Comparison of ENCODE assay signal across 8 cellular contexts in genomic region chr13:50085063-50085462, GRCh38.
DNase-seq lines count a peak whose midpoint lies in the region; ATAC-seq and TF ChIP-seq lines count a peak whose summit lies in the region.

No MANE protein-coding gene starts in this region.

- ATAC-seq in WTC11 (no peak), HG02642 (IDR thresholded peaks at IDR 0.05; ENCODE audit: poor library complexity, unreplicated experiment) (no peak)

- POLR2A ChIA-PET in WTC11 (lab: Charles Lee): interaction anchor here (0.7 kb wide), 2 partner anchors 38 to 676 kb away, joined by 3 read pairs; no protein-coding TSS in a partner anchor
- POLR2A ChIA-PET in activated CD4-positive, alpha-beta memory T cell treated with anti-CD3 and anti-CD28 coated beads, Interleukin-2, amount 10 ng/mL, durations not matched to agents 7 days and 5 days (lab: Charles Lee): interaction anchor here (0.8 to 21.3 kb wide), 5 partner anchors 33 to 825 kb away, joined by 3 to 661 read pairs (median 4); partner anchors contain the start of gene RNASEH2B

- no peaks in the 10 kb centered on the region for H3K9me3 Mint-ChIP-seq in WTC11
- no peaks in the 10 kb centered on the region for H3K9me3 Mint-ChIP-seq in activated CD4-positive, alpha-beta memory T cell treated with anti-CD3 and anti-CD28 coated beads, Interleukin-2, amount 10 ng/mL, durations not matched to agents 7 days and 5 days

- H3K4me3 Mint-ChIP-seq in WTC11: peak overlapping the region; percentile 26; the same call in 1 of the 2 replicates
- H3K4me3 Mint-ChIP-seq in activated CD4-positive, alpha-beta memory T cell treated with anti-CD3 and anti-CD28 coated beads, Interleukin-2, amount 10 ng/mL, durations not matched to agents 7 days and 5 days: no peak overlapping the region

- H3K27me3 Mint-ChIP-seq in WTC11 (ENCODE audit: low read depth): peaks cover 9% of the 10 kb centered on the region; the same call in 1 of the 2 replicates
- H3K27me3 Mint-ChIP-seq in activated CD4-positive, alpha-beta memory T cell treated with anti-CD3 and anti-CD28 coated beads, Interleukin-2, amount 10 ng/mL, durations not matched to agents 7 days and 5 days: no peaks in the 10 kb centered on the region

- H3K9me3 ChIP-seq in DOHH2 (ENCODE audit: control insufficient read depth, insufficient read depth, low read length) (no peaks in the 10 kb centered on the region), iPS-18a (ENCODE audit: control insufficient read depth, low read depth, low read length) (no peaks in the 10 kb centered on the region), thymus (ENCODE audit: control insufficient read depth) (no peaks in the 10 kb centered on the region)

- peaks cover 21% of the 10 kb centered on the region for H3K4me1 Mint-ChIP-seq in WTC11
- H3K4me1 Mint-ChIP-seq in activated CD4-positive, alpha-beta memory T cell treated with anti-CD3 and anti-CD28 coated beads, Interleukin-2, amount 10 ng/mL, durations not matched to agents 7 days and 5 days: peaks cover 22% of the 10 kb centered on the region

- CTCF ChIA-PET in WTC11 (lab: Charles Lee): interaction anchor here (0.6 to 1.7 kb wide), 5 partner anchors 16 to 302 kb away, joined by 3 to 7 read pairs (median 3); partner anchors contain the start of gene TRIM13
- CTCF ChIA-PET in activated CD4-positive, alpha-beta memory T cell treated with anti-CD3 and anti-CD28 coated beads, Interleukin-2, amount 10 ng/mL, durations not matched to agents 7 days and 5 days (lab: Charles Lee): interaction anchor here (0.7 to 10.0 kb wide), 19 partner anchors 10 to 985 kb away, joined by 3 to 82 read pairs (median 5); partner anchors contain the start of genes SPRYD7 and TRIM13

- H3F3A ChIP-seq in DOHH2 (ENCODE audit: control insufficient read depth, insufficient read depth): peaks cover 13% of the 10 kb centered on the region

- H3K79me2 ChIP-seq in DOHH2 (ENCODE audit: control insufficient read depth, low read length): peaks cover 98% of the 10 kb centered on the region
- H3K79me2 ChIP-seq in KMS-11 (ENCODE audit: insufficient read depth, low read depth): peaks cover 53% of the 10 kb centered on the region

- H3K9me2 ChIP-seq in DOHH2 (replicated peaks; ENCODE audit: control insufficient read depth, low read length): no peaks in the 10 kb centered on the region

- H3K36me3 Mint-ChIP-seq in WTC11: peaks cover 3% of the 10 kb centered on the region; the same call in 1 of the 2 replicates
- peaks cover 30% of the 10 kb centered on the region for H3K36me3 Mint-ChIP-seq in activated CD4-positive, alpha-beta memory T cell treated with anti-CD3 and anti-CD28 coated beads, Interleukin-2, amount 10 ng/mL, durations not matched to agents 7 days and 5 days (ENCODE audit: low read depth)

- H3K36me3 ChIP-seq in DOHH2 (ENCODE audit: control insufficient read depth, low read length) (peaks cover 59% of the 10 kb centered on the region), KMS-11 (ENCODE audit: insufficient read depth) (no peaks in the 10 kb centered on the region), iPS-18a (ENCODE audit: control insufficient read depth, low read depth, low read length) (no peaks in the 10 kb centered on the region), thymus (ENCODE audit: control insufficient read depth, insufficient read depth) (no peaks in the 10 kb centered on the region)

- H3K4me1 ChIP-seq in DOHH2 (ENCODE audit: control insufficient read depth, low read length): peaks cover 36% of the 10 kb centered on the region
- peaks cover 21% of the 10 kb centered on the region for H3K4me1 ChIP-seq in KMS-11 (ENCODE audit: low read depth, poor library complexity, severe bottlenecking)
- peaks cover 9% of the 10 kb centered on the region for H3K4me1 ChIP-seq in iPS-18a (ENCODE audit: control insufficient read depth, low read depth, low read length)
- H3K4me1 ChIP-seq in thymus (ENCODE audit: control insufficient read depth, insufficient read depth, low read length): peaks cover 6% of the 10 kb centered on the region

- TF ChIP-seq CTCF in DOHH2 (IDR thresholded peaks at IDR 0.05; ENCODE audit: low read depth, low read length, poor library complexity, severe bottlenecking): peak; percentile 69
- peak; percentile 76 for TF ChIP-seq CTCF in KMS-11 (conservative IDR thresholded peaks at IDR 0.05; ENCODE audit: low read depth, low read length)
- TF ChIP-seq CTCF in WTC11 (IDR thresholded peaks at IDR 0.05): peak; percentile 40

- H2AFZ ChIP-seq in KMS-11 (ENCODE audit: low read depth): no peak overlapping the region

- H3K9ac ChIP-seq in KMS-11 (no peak overlapping the region), iPS-18a (ENCODE audit: low read length) (no peak overlapping the region)

- H4K20me1 ChIP-seq in DOHH2 (ENCODE audit: control insufficient read depth, insufficient read depth, low read depth, low read length) (peaks cover 5% of the 10 kb centered on the region; the same call in 1 of the 2 replicates), KMS-11 (ENCODE audit: insufficient read depth) (peaks cover 2% of the 10 kb centered on the region; the same call in 1 of the 2 replicates)

- H3K27ac Mint-ChIP-seq in WTC11: no peak overlapping the region
- H3K27ac Mint-ChIP-seq in activated CD4-positive, alpha-beta memory T cell treated with anti-CD3 and anti-CD28 coated beads, Interleukin-2, amount 10 ng/mL, durations not matched to agents 7 days and 5 days: no peak overlapping the region

- peak overlapping the region; percentile 89 for H3K4me2 ChIP-seq in DOHH2 (ENCODE audit: low read length)
- H3K4me2 ChIP-seq in KMS-11: peak overlapping the region; percentile 25; the same call in 1 of the 2 replicates

- H3K27me3 ChIP-seq in DOHH2 (ENCODE audit: control insufficient read depth, low read length) (no peaks in the 10 kb centered on the region), KMS-11 (ENCODE audit: insufficient read depth, low read depth) (no peaks in the 10 kb centered on the region), iPS-18a (ENCODE audit: control insufficient read depth, insufficient read depth, low read length) (peaks cover 6% of the 10 kb centered on the region), thymus (ENCODE audit: control insufficient read depth, insufficient read depth) (no peaks in the 10 kb centered on the region)

- DNase-seq in WTC11 (ENCODE audit: low spot score) (no peak), NCI-H774 (lab: John Stamatoyannopoulos, UW) (no peak)
- DNase-seq in activated CD4-positive, alpha-beta memory T cell treated with anti-CD3 and anti-CD28 coated beads, Interleukin-2, amount 10 ng/mL, durations not matched to agents 7 days and 5 days: no peak

- WGBS in thymus: 3% methylated on average over 4 of the region's 4 CpGs

- H3K4me3 ChIP-seq in DOHH2 (ENCODE audit: low read length) (peak overlapping the region; percentile 76), KMS-11 (IDR thresholded peaks at IDR 0.05; ENCODE audit: insufficient read depth, low read depth, low read length) (no peak overlapping the region), iPS-18a (ENCODE audit: low read length) (peak overlapping the region; percentile 8), thymus (ENCODE audit: low read length) (peak overlapping the region; percentile 25)

- H3K27ac ChIP-seq in DOHH2 (ENCODE audit: low read depth, low read length) (peak overlapping the region; percentile 93), KMS-11 (no peak overlapping the region), iPS-18a (ENCODE audit: low read length) (no peak overlapping the region), thymus (ENCODE audit: low read depth) (no peak overlapping the region)

TF ChIP-seq in WTC11, 78 proteins besides CTCF, POLR2A, EP300 and RAD21:
- TF ChIP-seq, protein P1, sequence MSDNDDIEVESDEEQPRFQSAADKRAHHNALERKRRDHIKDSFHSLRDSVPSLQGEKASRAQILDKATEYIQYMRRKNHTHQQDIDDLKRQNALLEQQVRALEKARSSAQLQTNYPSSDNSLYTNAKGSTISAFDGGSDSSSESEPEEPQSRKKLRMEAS (CRISPR knock-in tag; IDR thresholded peaks at IDR 0.05): no peak
- TF ChIP-seq USF2 (CRISPR knock-in tag; IDR thresholded peaks at IDR 0.05): no peak
- no peak for TF ChIP-seq ZNF416 (CRISPR knock-in tag; IDR thresholded peaks at IDR 0.05)
- no peak for TF ChIP-seq ZNF121 (CRISPR knock-in tag; IDR thresholded peaks at IDR 0.05)
- no peak for TF ChIP-seq E2F5 (CRISPR knock-in tag; IDR thresholded peaks at IDR 0.05)
- no peak for TF ChIP-seq ZNF219 (CRISPR knock-in tag; IDR thresholded peaks at IDR 0.05; ENCODE audit: borderline replicate concordance)
- no peak for TF ChIP-seq USF1 (CRISPR knock-in tag; IDR thresholded peaks at IDR 0.05)
